In genomic region chr1:220887868-220888664, GRCh38 we compare ENCODE assay signal across 11 cellular contexts. TPM values are rescaled to one million over a fixed set of nuclear protein-coding genes. Genes with fewer than 3 reads are reported as not detected.
DNase-seq lines count a peak whose midpoint lies in the region; ATAC-seq and TF ChIP-seq lines count a peak whose summit lies in the region.
"Had no signal": no experiment of that assay in that cellular context is flagged by ENCODE, and none has a peak within 500 bp of the region (broad histone marks: within the 10 kb centered on the region; RNA-seq: fewer than 3 reads in every experiment).

No MANE protein-coding gene starts in this region.

- H3K36me3 Mint-ChIP-seq in IgD-negative memory B cell: peaks cover 11% of the 10 kb centered on the region
- H3K36me3 Mint-ChIP-seq in naive thymus-derived CD4-positive, alpha-beta T cell: no peaks in the 10 kb centered on the region

- H3K9me3 Mint-ChIP-seq in IgD-negative memory B cell: peaks cover 0 to 2% (median 0%) of the 10 kb centered on the region in 3 donors
- peaks cover 0 to 12% (median 4%) of the 10 kb centered on the region in 11 donors for H3K9me3 Mint-ChIP-seq in naive thymus-derived CD4-positive, alpha-beta T cell

- DNase-seq in ACHN: peak; percentile 12
- DNase-seq in epithelial cell of proximal tubule (ENCODE audit: low read depth): no peak
- DNase-seq in naive thymus-derived CD4-positive, alpha-beta T cell: no peak
- DNase-seq in OCI-M2 (lab: John Stamatoyannopoulos, UW; ENCODE audit: unreplicated experiment): no peak
- DNase-seq: C1 segment of cervical spinal cord, Kasumi-1, small intestine had no signal

- no peak overlapping the region for H3K27ac ChIP-seq in naive thymus-derived CD4-positive, alpha-beta T cell (ENCODE audit: low read depth, low read length)

- in situ Hi-C loops in ACHN (cut with HindIII; ENCODE audit: low pct_ligation_motif_present, low pct_unique_long_range_greater_than_20kb, low sequenced_read_pairs): no loop called here

- peak overlapping the region; percentile 41 for H3K4me3 ChIP-seq in epithelial cell of proximal tubule (ENCODE audit: low read depth, low read length)
- no peak overlapping the region for H3K4me3 ChIP-seq in naive thymus-derived CD4-positive, alpha-beta T cell (ENCODE audit: low read length)

- intact Hi-C loops in naive thymus-derived CD4-positive, alpha-beta T cell (cut with micrococcal nuclease): no loop called here

- no peaks in the 10 kb centered on the region for H3K9me3 ChIP-seq in naive thymus-derived CD4-positive, alpha-beta T cell (ENCODE audit: control insufficient read depth in 2 of 3, low read length in 3 of 3)

- no peak overlapping the region for H3K27ac Mint-ChIP-seq in IgD-negative memory B cell
- H3K27ac Mint-ChIP-seq in naive thymus-derived CD4-positive, alpha-beta T cell: no peak overlapping the region

- no peaks in the 10 kb centered on the region for H3K36me3 ChIP-seq in naive thymus-derived CD4-positive, alpha-beta T cell (ENCODE audit: control insufficient read depth in 2 of 3, insufficient read depth in 3 of 3, low read length in 3 of 3)

- H3K4me3 Mint-ChIP-seq in IgD-negative memory B cell: peak overlapping the region; percentile 66 to 89 (median 81)
- no peak overlapping the region for H3K4me3 Mint-ChIP-seq in naive thymus-derived CD4-positive, alpha-beta T cell

- no peak for TF ChIP-seq CTCF in epithelial cell of proximal tubule (conservative IDR thresholded peaks at IDR 0.05; ENCODE audit: low read depth, low read length)

- POLR2A ChIA-PET in naive thymus-derived CD4-positive, alpha-beta T cell (lab: Charles Lee): no interaction called here

- peaks cover 50% of the 10 kb centered on the region for H3K27me3 Mint-ChIP-seq in IgD-negative memory B cell
- peaks cover 71 to 93% (median 86%) of the 10 kb centered on the region in 5 donors for H3K27me3 Mint-ChIP-seq in naive thymus-derived CD4-positive, alpha-beta T cell

- peaks cover 14 to 42% (median 20%) of the 10 kb centered on the region in 3 donors for H3K4me1 Mint-ChIP-seq in IgD-negative memory B cell
- H3K4me1 Mint-ChIP-seq in naive thymus-derived CD4-positive, alpha-beta T cell: peaks cover 0 to 5% (median 2%) of the 10 kb centered on the region in 7 donors

- H3K27me3 ChIP-seq in naive thymus-derived CD4-positive, alpha-beta T cell (ENCODE audit: control insufficient read depth in 2 of 2, insufficient read depth in 2 of 2, low read length in 2 of 2): no peaks in the 10 kb centered on the region

- CTCF ChIA-PET in naive thymus-derived CD4-positive, alpha-beta T cell (lab: Charles Lee): no interaction called here

- no peaks in the 10 kb centered on the region for H3K4me1 ChIP-seq in naive thymus-derived CD4-positive, alpha-beta T cell (ENCODE audit: control insufficient read depth in 2 of 2, insufficient read depth in 2 of 2, low read length in 2 of 2)

- peak; percentile 46 for ATAC-seq in naive thymus-derived CD4-positive, alpha-beta T cell
- no peak for ATAC-seq in GM21576 (IDR thresholded peaks at IDR 0.05; ENCODE audit: unreplicated experiment)
- no peak for ATAC-seq in HG03460 (IDR thresholded peaks at IDR 0.05; ENCODE audit: unreplicated experiment)
- ATAC-seq in HG02885 (IDR thresholded peaks at IDR 0.05; ENCODE audit: poor library complexity, unreplicated experiment): no peak

RNA-seq across cellular contexts. Expression of gene HLX, which starts 8.8 kb away (rescaled TPM):
- 10.6 TPM for polyA plus RNA-seq in IgD-negative memory B cell
- 0.63 and 0.87 TPM in 2 replicates for total RNA-seq in epithelial cell of proximal tubule
- 10 to 100 TPM in 1 of 5 experiments, 1 to 10 TPM in 2, under 1 TPM in 1, not detected in 1; 0.27 to 11.0 (median 2.1) TPM for total RNA-seq in naive thymus-derived CD4-positive, alpha-beta T cell
- not detected for polyA plus RNA-seq in naive thymus-derived CD4-positive, alpha-beta T cell

Comparison
In these comparisons a context has a peak if more than half of its experiments do, and no peak if none do; other contexts are left out.
1. H3K4me3 Mint-ChIP-seq: peak in IgD-negative memory B cell (4 of 4); none in naive thymus-derived CD4-positive, alpha-beta T cell (0 of 10).